ENCODE assay signal across 25 cellular contexts in the genomic region with DNA sequence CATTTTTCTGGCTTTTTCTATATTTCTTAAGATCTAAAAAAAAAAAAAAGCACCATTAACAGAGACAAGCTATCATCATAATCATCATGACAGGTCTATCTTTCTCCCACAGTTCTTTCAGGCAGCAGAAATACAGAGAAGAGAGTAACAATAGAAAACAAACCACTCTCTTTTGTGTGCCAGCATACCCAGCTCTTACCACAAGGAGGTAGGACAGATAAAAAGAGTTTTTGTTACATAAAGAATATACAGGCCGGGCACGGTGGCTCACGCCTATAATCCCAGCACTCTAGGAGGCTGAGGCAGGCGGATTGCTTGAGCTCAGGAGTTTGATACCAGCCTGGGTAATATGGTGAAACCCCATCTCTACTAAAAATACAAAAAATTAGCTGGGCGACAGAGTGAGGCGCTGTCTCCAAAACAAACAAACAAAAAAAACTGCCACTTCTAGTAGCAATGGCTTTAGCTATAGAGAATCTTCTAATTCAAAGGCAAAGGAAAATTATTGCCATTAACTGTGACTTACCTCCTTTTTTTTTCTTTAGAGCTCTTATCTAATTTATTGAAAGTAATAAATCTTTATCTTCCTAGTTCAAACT. TPM values are rescaled to one million over a fixed set of nuclear protein-coding genes. Genes with fewer than 3 reads are reported as not detected.
DNase-seq lines count a peak whose midpoint lies in the region; ATAC-seq and TF ChIP-seq lines count a peak whose summit lies in the region.
"Had no signal": no experiment of that assay in that cellular context is flagged by ENCODE, and none has a peak within 500 bp of the region (broad histone marks: within the 10 kb centered on the region; RNA-seq: fewer than 3 reads in every experiment).

No MANE protein-coding gene starts in this region.

- CTCF ChIA-PET in HEK293T (lab: Yijun Ruan, JAX): interaction anchor here (0.7 to 1.2 kb wide), 2 partner anchors 8 to 191 kb away, joined by 3 read pairs; no protein-coding TSS in a partner anchor

- no peak overlapping the region for H3K27ac ChIP-seq in C4-2B
- H3K27ac ChIP-seq: BLaER1 treated with 17β-estradiol and CSF1 and Interleukin-3, amounts not matched to agents 10 nM and 100 nM; HL-60; ovary; sigmoid colon; suprapubic skin had no signal

- POLR2A ChIA-PET in HEK293T (lab: Yijun Ruan, JAX): interaction anchor here (0.7 to 1.6 kb wide), 4 partner anchors 40 to 97 kb away, joined by 3 to 8 read pairs (median 6); a partner anchor contains a TSS

- DNase-seq in HEK293T (ENCODE audit: extremely low spot score): peak; percentile 28
- DNase-seq in left lobe of liver (ENCODE audit: low spot score): no peak
- no peak for DNase-seq in stimulated activated CD8-positive, alpha-beta memory T cell treated with anti-CD3 and anti-CD28 coated beads, Interleukin-4, amount 100 ng/mL, for 48 hours
- DNase-seq in stimulated activated CD4-positive, alpha-beta T cell treated with anti-CD3 and anti-CD28 coated beads, Interleukin-2, amount 100 ng/mL, for 48 hours: no peak
- DNase-seq in stimulated activated CD4-positive, alpha-beta T cell treated with anti-CD3 and anti-CD28 coated beads, Interleukin-12 subunit alpha, Interleukin-12 subunit beta, amount 100 ng/mL, for 4 hours: no peak
- DNase-seq: ACHN; activated CD4-positive, alpha-beta T cell treated with anti-CD3 and anti-CD28 coated beads, Interleukin-2, amount 50 U/mL, for 48 hours; activated gamma-delta T cell; cortex of kidney; left colon; mesenchymal stem cell; naive B cell; NCI-H1417; NCI-H2171; NCI-H526; ovary; sigmoid colon; T-helper 9 cell had no signal

- ATAC-seq in SK-N-SH treated with all-trans-retinoic acid at 6 μM for 48 hours (peak; percentile 49; the same call in 2 of the 3 replicates), left lobe of liver (peak; percentile 63), HG02678 (IDR thresholded peaks at IDR 0.05; ENCODE audit: unreplicated experiment) (no peak)
- ATAC-seq: left colon; stimulated activated memory B cell treated with anti-CD40 and anti-IgM and Interleukin-4, amounts not matched to agents 10 μg/mL and 1 μg/mL and 100 μg/mL, for 72 hours had no signal

- TF ChIP-seq CTCF in C4-2B (conservative IDR thresholded peaks at IDR 0.05): peak; percentile 16

TF ChIP-seq in HEK293T, 16 proteins besides CTCF, POLR2A, EP300 and RAD21:
- no peak for TF ChIP-seq BHLHE40 (IDR thresholded peaks at IDR 0.05; ENCODE audit: borderline replicate concordance)
- no peak for TF ChIP-seq CTBP1 (IDR thresholded peaks at IDR 0.05; ENCODE audit: borderline replicate concordance)
- no peak for TF ChIP-seq SP1 (IDR thresholded peaks at IDR 0.05)
- TF ChIP-seq ARNT (IDR thresholded peaks at IDR 0.05): no peak

TF ChIP-seq in SK-N-SH treated with all-trans-retinoic acid at 6 μM for 48 hours, 23 proteins besides CTCF, POLR2A, EP300 and RAD21:
- TF ChIP-seq TCF4 (CRISPR knock-in tag; IDR thresholded peaks at IDR 0.05; ENCODE audit: borderline replicate concordance) (no peak), ARNTL (CRISPR knock-in tag; IDR thresholded peaks at IDR 0.05; ENCODE audit: borderline replicate concordance, low read depth) (no peak), ISL1 (CRISPR knock-in tag; IDR thresholded peaks at IDR 0.05) (no peak), ZFP30 (CRISPR knock-in tag; IDR thresholded peaks at IDR 0.05) (no peak), ZNF565 (CRISPR knock-in tag; conservative IDR thresholded peaks at IDR 0.05; ENCODE audit: low read depth) (no peak), ZC3H10 (CRISPR knock-in tag; IDR thresholded peaks at IDR 0.05) (no peak), TOX (CRISPR knock-in tag; IDR thresholded peaks at IDR 0.05; ENCODE audit: borderline replicate concordance) (no peak), OSR1 (CRISPR knock-in tag; IDR thresholded peaks at IDR 0.05) (no peak), CSDC2 (CRISPR knock-in tag; IDR thresholded peaks at IDR 0.05) (no peak), SNAI2 (CRISPR knock-in tag; IDR thresholded peaks at IDR 0.05) (no peak), BACH2 (CRISPR knock-in tag; IDR thresholded peaks at IDR 0.05; ENCODE audit: borderline replicate concordance) (no peak), PPARA (CRISPR knock-in tag; IDR thresholded peaks at IDR 0.05; ENCODE audit: borderline replicate concordance) (no peak)
- TF ChIP-seq, protein P1, sequence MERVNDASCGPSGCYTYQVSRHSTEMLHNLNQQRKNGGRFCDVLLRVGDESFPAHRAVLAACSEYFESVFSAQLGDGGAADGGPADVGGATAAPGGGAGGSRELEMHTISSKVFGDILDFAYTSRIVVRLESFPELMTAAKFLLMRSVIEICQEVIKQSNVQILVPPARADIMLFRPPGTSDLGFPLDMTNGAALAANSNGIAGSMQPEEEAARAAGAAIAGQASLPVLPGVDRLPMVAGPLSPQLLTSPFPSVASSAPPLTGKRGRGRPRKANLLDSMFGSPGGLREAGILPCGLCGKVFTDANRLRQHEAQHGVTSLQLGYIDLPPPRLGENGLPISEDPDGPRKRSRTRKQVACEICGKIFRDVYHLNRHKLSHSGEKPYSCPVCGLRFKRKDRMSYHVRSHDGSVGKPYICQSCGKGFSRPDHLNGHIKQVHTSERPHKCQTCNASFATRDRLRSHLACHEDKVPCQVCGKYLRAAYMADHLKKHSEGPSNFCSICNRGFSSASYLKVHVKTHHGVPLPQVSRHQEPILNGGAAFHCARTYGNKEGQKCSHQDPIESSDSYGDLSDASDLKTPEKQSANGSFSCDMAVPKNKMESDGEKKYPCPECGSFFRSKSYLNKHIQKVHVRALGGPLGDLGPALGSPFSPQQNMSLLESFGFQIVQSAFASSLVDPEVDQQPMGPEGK (CRISPR knock-in tag; IDR thresholded peaks at IDR 0.05; ENCODE audit: borderline replicate concordance): no peak
- TF ChIP-seq, protein P2, sequence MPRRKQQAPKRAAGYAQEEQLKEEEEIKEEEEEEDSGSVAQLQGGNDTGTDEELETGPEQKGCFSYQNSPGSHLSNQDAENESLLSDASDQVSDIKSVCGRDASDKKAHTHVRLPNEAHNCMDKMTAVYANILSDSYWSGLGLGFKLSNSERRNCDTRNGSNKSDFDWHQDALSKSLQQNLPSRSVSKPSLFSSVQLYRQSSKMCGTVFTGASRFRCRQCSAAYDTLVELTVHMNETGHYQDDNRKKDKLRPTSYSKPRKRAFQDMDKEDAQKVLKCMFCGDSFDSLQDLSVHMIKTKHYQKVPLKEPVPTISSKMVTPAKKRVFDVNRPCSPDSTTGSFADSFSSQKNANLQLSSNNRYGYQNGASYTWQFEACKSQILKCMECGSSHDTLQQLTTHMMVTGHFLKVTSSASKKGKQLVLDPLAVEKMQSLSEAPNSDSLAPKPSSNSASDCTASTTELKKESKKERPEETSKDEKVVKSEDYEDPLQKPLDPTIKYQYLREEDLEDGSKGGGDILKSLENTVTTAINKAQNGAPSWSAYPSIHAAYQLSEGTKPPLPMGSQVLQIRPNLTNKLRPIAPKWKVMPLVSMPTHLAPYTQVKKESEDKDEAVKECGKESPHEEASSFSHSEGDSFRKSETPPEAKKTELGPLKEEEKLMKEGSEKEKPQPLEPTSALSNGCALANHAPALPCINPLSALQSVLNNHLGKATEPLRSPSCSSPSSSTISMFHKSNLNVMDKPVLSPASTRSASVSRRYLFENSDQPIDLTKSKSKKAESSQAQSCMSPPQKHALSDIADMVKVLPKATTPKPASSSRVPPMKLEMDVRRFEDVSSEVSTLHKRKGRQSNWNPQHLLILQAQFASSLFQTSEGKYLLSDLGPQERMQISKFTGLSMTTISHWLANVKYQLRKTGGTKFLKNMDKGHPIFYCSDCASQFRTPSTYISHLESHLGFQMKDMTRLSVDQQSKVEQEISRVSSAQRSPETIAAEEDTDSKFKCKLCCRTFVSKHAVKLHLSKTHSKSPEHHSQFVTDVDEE (CRISPR knock-in tag; IDR thresholded peaks at IDR 0.05): no peak
- TF ChIP-seq, protein P3, sequence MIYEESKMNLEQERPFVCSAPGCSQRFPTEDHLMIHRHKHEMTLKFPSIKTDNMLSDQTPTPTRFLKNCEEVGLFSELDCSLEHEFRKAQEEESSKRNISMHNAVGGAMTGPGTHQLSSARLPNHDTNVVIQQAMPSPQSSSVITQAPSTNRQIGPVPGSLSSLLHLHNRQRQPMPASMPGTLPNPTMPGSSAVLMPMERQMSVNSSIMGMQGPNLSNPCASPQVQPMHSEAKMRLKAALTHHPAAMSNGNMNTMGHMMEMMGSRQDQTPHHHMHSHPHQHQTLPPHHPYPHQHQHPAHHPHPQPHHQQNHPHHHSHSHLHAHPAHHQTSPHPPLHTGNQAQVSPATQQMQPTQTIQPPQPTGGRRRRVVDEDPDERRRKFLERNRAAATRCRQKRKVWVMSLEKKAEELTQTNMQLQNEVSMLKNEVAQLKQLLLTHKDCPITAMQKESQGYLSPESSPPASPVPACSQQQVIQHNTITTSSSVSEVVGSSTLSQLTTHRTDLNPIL (CRISPR knock-in tag; IDR thresholded peaks at IDR 0.05; ENCODE audit: low read depth): no peak
- TF ChIP-seq, protein P4, sequence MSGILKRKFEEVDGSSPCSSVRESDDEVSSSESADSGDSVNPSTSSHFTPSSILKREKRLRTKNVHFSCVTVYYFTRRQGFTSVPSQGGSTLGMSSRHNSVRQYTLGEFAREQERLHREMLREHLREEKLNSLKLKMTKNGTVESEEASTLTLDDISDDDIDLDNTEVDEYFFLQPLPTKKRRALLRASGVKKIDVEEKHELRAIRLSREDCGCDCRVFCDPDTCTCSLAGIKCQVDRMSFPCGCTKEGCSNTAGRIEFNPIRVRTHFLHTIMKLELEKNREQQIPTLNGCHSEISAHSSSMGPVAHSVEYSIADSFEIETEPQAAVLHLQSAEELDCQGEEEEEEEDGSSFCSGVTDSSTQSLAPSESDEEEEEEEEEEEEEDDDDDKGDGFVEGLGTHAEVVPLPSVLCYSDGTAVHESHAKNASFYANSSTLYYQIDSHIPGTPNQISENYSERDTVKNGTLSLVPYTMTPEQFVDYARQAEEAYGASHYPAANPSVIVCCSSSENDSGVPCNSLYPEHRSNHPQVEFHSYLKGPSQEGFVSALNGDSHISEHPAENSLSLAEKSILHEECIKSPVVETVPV (CRISPR knock-in tag; IDR thresholded peaks at IDR 0.05): no peak
- TF ChIP-seq, protein P5, sequence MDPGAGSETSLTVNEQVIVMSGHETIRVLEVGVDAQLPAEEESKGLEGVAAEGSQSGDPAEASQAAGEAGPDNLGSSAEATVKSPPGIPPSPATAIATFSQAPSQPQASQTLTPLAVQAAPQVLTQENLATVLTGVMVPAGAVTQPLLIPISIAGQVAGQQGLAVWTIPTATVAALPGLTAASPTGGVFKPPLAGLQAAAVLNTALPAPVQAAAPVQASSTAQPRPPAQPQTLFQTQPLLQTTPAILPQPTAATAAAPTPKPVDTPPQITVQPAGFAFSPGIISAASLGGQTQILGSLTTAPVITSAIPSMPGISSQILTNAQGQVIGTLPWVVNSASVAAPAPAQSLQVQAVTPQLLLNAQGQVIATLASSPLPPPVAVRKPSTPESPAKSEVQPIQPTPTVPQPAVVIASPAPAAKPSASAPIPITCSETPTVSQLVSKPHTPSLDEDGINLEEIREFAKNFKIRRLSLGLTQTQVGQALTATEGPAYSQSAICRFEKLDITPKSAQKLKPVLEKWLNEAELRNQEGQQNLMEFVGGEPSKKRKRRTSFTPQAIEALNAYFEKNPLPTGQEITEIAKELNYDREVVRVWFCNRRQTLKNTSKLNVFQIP (CRISPR knock-in tag; IDR thresholded peaks at IDR 0.05; ENCODE audit: borderline replicate concordance, low read depth): no peak
TF ChIP-seq in SK-N-SH treated with all-trans-retinoic acid at 6 μM for 48 hours: peak in this region for 0.

RNA-seq across cellular contexts. Expression of a gene that starts 39.7 kb away (rescaled TPM):
- total RNA-seq in left lobe of liver: 6.3 TPM
